1 cellular context compared by ENCODE assay signal in the genomic region with DNA sequence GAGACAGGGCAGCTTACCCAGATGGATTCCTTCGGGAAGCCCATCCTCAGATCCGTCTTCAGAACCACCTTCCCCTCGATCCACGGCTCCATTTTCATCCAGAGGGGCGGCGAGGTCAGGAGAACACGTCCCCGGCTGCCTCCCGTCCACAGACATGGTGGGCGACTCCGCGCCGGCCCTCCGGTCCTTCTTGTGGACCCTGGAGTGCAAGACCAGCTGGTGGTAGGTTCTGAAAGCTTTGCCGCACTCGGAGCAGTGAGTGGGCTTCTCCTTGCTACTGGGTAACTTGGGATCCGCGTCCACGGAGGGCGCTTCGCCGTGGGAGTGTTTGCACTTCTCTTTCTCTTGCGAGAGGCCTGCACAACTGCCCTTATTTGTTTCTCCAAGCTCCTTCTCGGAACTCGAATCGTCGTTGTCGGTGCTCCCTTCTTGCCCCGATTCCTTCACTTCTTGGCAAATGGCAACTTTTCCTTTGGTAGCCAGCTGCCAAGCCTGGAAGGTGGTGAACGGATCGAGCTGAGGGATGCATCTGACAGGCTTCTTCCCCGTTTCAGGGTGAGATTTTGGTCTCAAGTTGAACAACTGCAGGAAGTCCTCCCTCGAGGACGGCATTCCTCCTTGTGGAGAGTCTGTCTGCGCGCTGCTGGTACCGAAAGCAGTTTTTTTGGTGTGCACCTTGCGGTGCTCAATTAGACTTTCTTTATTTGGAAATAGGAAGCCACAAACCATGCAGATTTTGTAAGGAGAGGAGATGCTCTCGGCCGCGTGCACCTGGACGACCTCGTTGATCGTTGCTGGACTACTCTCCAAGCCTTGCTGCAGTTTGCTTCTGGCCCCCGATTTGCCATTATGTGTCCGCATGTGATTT.
TF ChIP-seq lines count a peak whose summit lies in the region.

No MANE protein-coding gene starts in this region.

TF ChIP-seq in IMR-90, 13 proteins besides CTCF, POLR2A, EP300 and RAD21:
- TF ChIP-seq MAZ (IDR thresholded peaks at IDR 0.05; ENCODE audit: borderline replicate concordance, low read depth, low read length), result no peak
- TF ChIP-seq RCOR1 (IDR thresholded peaks at IDR 0.05; ENCODE audit: insufficient replicate concordance, low read length), result no peak
- no peak for TF ChIP-seq CEBPB (IDR thresholded peaks at IDR 0.05; ENCODE audit: low read depth, low read length)
- no peak for TF ChIP-seq MXI1 (IDR thresholded peaks at IDR 0.05; ENCODE audit: borderline replicate concordance, low read depth, low read length)
- TF ChIP-seq FOS (IDR thresholded peaks at IDR 0.05; ENCODE audit: low read depth, low read length), result no peak
- no peak for TF ChIP-seq SMC3 (IDR thresholded peaks at IDR 0.05; ENCODE audit: low read depth, low read length)
- TF ChIP-seq USF2 (IDR thresholded peaks at IDR 0.05; ENCODE audit: low read depth, low read length), result no peak
- TF ChIP-seq BHLHE40 (IDR thresholded peaks at IDR 0.05; ENCODE audit: low read depth, low read length), result no peak
- TF ChIP-seq ELK1 (IDR thresholded peaks at IDR 0.05; ENCODE audit: borderline replicate concordance, low read depth, low read length), result no peak
- no peak for TF ChIP-seq NFE2L2 (IDR thresholded peaks at IDR 0.05; ENCODE audit: low read depth, low read length)
- TF ChIP-seq MAFK (IDR thresholded peaks at IDR 0.05; ENCODE audit: low read depth, low read length), result no peak
- no peak for TF ChIP-seq RFX5 (IDR thresholded peaks at IDR 0.05; ENCODE audit: low read depth, low read length)
- TF ChIP-seq CHD1 (IDR thresholded peaks at IDR 0.05; ENCODE audit: low read depth, low read length), result no peak
